In the genomic region with DNA sequence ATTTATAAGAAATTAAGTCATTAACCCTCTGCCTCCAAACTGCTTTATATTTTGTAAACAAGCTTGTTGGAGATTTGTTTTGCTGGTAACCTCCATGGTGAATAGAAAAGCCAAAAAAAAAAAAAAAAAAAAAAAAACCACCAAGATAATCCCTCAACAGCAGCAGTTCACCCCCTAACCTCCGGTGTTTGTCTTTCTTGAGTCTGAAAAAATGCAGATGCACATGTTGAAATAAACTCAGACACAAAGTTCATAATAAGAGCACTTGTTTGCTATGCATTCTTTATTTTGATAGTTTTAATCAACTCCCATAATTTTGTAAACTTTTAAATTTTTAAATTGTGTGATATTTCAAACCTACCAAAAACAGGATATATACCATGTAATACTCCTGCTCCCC, we compare ENCODE assay signal across 14 cellular contexts.
"Had no signal": no experiment of that assay in that cellular context is flagged by ENCODE, and none has a peak within 500 bp of the region (broad histone marks: within the 10 kb centered on the region; RNA-seq: fewer than 3 reads in every experiment).

No MANE protein-coding gene starts in this region.

- H3K27ac ChIP-seq: epithelial cell of prostate had no signal

- H3K4me3 ChIP-seq: lung had no signal

- ATAC-seq: activated CD4-positive, CD25-positive, alpha-beta regulatory T cell treated with anti-CD3 and anti-CD28 coated beads, Interleukin-2, amount 50 U/mL, for 24 hours; effector memory CD8-positive, alpha-beta T cell; left colon; sciatic nerve; stimulated activated memory B cell treated with anti-CD40 and anti-IgM and Interleukin-4, amounts not matched to agents 10 μg/mL and 1 μg/mL and 100 μg/mL, for 72 hours; T-cell had no signal

- DNase-seq: activated CD4-positive, alpha-beta T cell treated with anti-CD3 and anti-CD28 coated beads, Interleukin-2, amount 50 U/mL, for 1 hour; activated naive CD4-positive, alpha-beta T cell treated with Interleukin-2 at 50 U/mL for 16 hours; activated T-cell treated with anti-CD3 and anti-CD28 coated beads for 4 hours; effector memory CD8-positive, alpha-beta T cell; foreskin melanocyte; left colon; stimulated activated CD4-positive, alpha-beta T cell treated with anti-CD3 and anti-CD28 coated beads, Interleukin-1b, Interleukin-23, amount 100 ng/mL, for 48 hours; T-cell; T-helper 9 cell had no signal
